In genomic region chr16:12497558-12497957, GRCh38 we compare ENCODE assay signal across 22 cellular contexts.
A peak's percentile ranks its signal among the peaks of the same experiment; 100 is the strongest.
DNase-seq lines count a peak whose midpoint lies in the region; ATAC-seq and TF ChIP-seq lines count a peak whose summit lies in the region.
"Had no signal": no experiment of that assay in that cellular context is flagged by ENCODE, and none has a peak within 500 bp of the region (broad histone marks: within the 10 kb centered on the region; RNA-seq: fewer than 3 reads in every experiment).

No MANE protein-coding gene starts in this region.

- no peaks in the 10 kb centered on the region for H3K36me3 Mint-ChIP-seq in WTC11
- H3K36me3 Mint-ChIP-seq: activated naive CD8-positive, alpha-beta T cell treated with anti-CD3 and anti-CD28 coated beads for 36 hours; natural killer cell had no signal

- POLR2A ChIA-PET in WTC11 (lab: Charles Lee) = no interaction called here

- H3K27ac Mint-ChIP-seq in WTC11 = 0 out of 2 replicates have a peak overlapping the region, but pooled peaks have one; percentile 59
- H3K27ac Mint-ChIP-seq: activated naive CD8-positive, alpha-beta T cell treated with anti-CD3 and anti-CD28 coated beads for 36 hours; natural killer cell; T-helper 2 cell treated with Interferon-gamma antibody and Interleukin-4, amounts not matched to agents 5 μg/mL and 100 μg/mL, for 36 hours had no signal

- no peak overlapping the region for H3K4me3 Mint-ChIP-seq in WTC11
- H3K4me3 Mint-ChIP-seq: activated naive CD8-positive, alpha-beta T cell treated with anti-CD3 and anti-CD28 coated beads for 36 hours; activated T-helper 17 cell treated with anti-CD3 and anti-CD28 coated beads, Interleukin-2, amount 50 U/mL, for 72 hours; natural killer cell; T-helper 2 cell treated with Interferon-gamma antibody and Interleukin-4, amounts not matched to agents 5 μg/mL and 100 μg/mL, for 36 hours had no signal

- CTCF ChIA-PET in WTC11 (lab: Charles Lee) = interaction anchor here (1.0 kb wide), 1 partner anchor 321 kb away, joined by 3 read pairs; no protein-coding TSS in a partner anchor

- no peaks in the 10 kb centered on the region for H3K4me1 Mint-ChIP-seq in WTC11

- TF ChIP-seq CTCF in WTC11 (IDR thresholded peaks at IDR 0.05) = no peak

- ATAC-seq in WTC11 (no peak), sciatic nerve (peak; percentile 45), Right ventricle myocardium inferior (no peak), GM21447 (IDR thresholded peaks at IDR 0.05; ENCODE audit: unreplicated experiment) (no peak)
- ATAC-seq: activated T-helper 17 cell treated with anti-CD3 and anti-CD28 coated beads, Interleukin-2, amount 50 U/mL, for 72 hours; heart right ventricle; natural killer cell; psoas muscle had no signal

- no peaks in the 10 kb centered on the region for H3K9me3 Mint-ChIP-seq in WTC11
- H3K9me3 Mint-ChIP-seq: activated naive CD8-positive, alpha-beta T cell treated with anti-CD3 and anti-CD28 coated beads for 36 hours; activated T-helper 17 cell treated with anti-CD3 and anti-CD28 coated beads, Interleukin-2, amount 50 U/mL, for 72 hours; natural killer cell had no signal

- DNase-seq in CD1c-positive myeloid dendritic cell (ENCODE audit: extremely low spot score) (peak; percentile 47), WTC11 (ENCODE audit: low spot score) (no peak), medulla oblongata (ENCODE audit: extremely low spot score) (peak; percentile 72), sciatic nerve (ENCODE audit: low spot score) (no peak), Right ventricle myocardium inferior (ENCODE audit: missing footprints) (no peak), Kasumi-1 (lab: John Stamatoyannopoulos, UW) (no peak)
- DNase-seq: ACHN; activated CD4-positive, alpha-beta T cell treated with anti-CD3 and anti-CD28 coated beads, Interleukin-2, amount 50 U/mL, for 1 hour; activated naive CD8-positive, alpha-beta T cell treated with anti-CD3 and anti-CD28 coated beads for 36 hours; cerebellar nuclear complex; heart right ventricle; Karpas-422; natural killer cell; NCI-H1048; NCI-H1930; NCI-H526 treated with DMSO at 0.1 percent for 48 hours; psoas muscle; SK-N-SH; WERI-Rb-1 had no signal

- H3K27me3 Mint-ChIP-seq in WTC11 (ENCODE audit: low read depth) = peaks cover 4% of the 10 kb centered on the region; the same call in 1 of the 2 replicates
- H3K27me3 Mint-ChIP-seq: activated naive CD8-positive, alpha-beta T cell treated with anti-CD3 and anti-CD28 coated beads for 36 hours; activated T-helper 17 cell treated with anti-CD3 and anti-CD28 coated beads, Interleukin-2, amount 50 U/mL, for 72 hours had no signal

- intact Hi-C loops in sciatic nerve (cut with DNase I) = loop anchor here (5.0 kb wide), 1 partner anchor 75 kb away; no protein-coding TSS in a partner anchor
- intact Hi-C loops in Right ventricle myocardium inferior (cut with DNase I) = no loop called here

TF ChIP-seq in WTC11, 78 proteins besides CTCF, POLR2A, EP300 and RAD21:
- TF ChIP-seq STAT6 (CRISPR knock-in tag; conservative IDR thresholded peaks at IDR 0.05; ENCODE audit: low read depth) (no peak), ZNF317 (CRISPR knock-in tag; IDR thresholded peaks at IDR 0.05; ENCODE audit: borderline replicate concordance, low read depth) (no peak), ETV6 (CRISPR knock-in tag; IDR thresholded peaks at IDR 0.05) (no peak), ATF1 (CRISPR knock-in tag; IDR thresholded peaks at IDR 0.05) (no peak), MAX (CRISPR knock-in tag; IDR thresholded peaks at IDR 0.05) (no peak), CBFB (CRISPR knock-in tag; IDR thresholded peaks at IDR 0.05; ENCODE audit: low read depth) (no peak), ZNF671 (CRISPR knock-in tag; IDR thresholded peaks at IDR 0.05) (no peak), GTF2I (CRISPR knock-in tag; conservative IDR thresholded peaks at IDR 0.05) (no peak), ZNF396 (CRISPR knock-in tag; IDR thresholded peaks at IDR 0.05; ENCODE audit: borderline replicate concordance) (no peak), GABPB1 (CRISPR knock-in tag; IDR thresholded peaks at IDR 0.05) (no peak), IRF2 (CRISPR knock-in tag; IDR thresholded peaks at IDR 0.05; ENCODE audit: borderline replicate concordance, low read depth) (no peak)

Comparison
In these comparisons a context has a peak if more than half of its experiments do, and no peak if none do; other contexts are left out.
1. DNase-seq: peak in CD1c-positive myeloid dendritic cell (single experiment) and medulla oblongata (single experiment); none in WTC11 (single experiment), sciatic nerve (single experiment), Right ventricle myocardium inferior (single experiment) and Kasumi-1 (0 of 2).